Comparison of ENCODE assay signal across 1 cellular context in the genomic region with DNA sequence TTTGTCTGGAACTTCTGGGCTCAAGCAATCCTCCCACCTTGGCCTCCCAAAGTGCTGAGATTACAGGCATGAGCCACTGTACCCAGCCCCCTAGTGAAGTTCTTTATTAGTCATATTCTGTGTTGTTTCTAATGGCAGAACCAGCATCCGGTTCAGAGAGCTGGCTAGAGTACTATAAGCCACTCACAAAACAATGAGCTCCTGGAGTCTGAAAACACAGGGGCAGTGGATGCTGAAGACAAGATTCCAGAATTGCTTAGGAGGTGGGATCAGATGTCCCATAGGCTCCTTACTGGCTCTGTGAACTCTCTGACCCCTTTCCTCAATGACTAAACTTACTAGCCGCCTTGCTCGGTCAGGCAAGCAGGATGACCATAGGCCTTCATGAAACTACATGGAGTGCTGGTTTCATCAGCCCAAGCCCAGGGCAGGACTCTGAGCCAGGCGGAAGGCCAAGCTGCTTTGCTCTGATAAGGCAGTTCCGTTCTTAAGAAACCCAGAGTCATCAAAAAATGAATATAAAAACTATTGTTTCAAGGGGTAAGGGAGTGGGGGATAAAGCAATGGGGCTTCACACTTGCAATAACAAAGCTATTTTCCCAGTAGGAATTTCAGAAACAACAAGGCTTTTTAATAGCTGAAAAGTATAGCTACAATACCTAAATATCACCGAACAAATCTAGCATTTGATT.
TF ChIP-seq lines count a peak whose summit lies in the region.

No MANE protein-coding gene starts in this region.

TF ChIP-seq in K562, 482 proteins besides CTCF, POLR2A, EP300 and RAD21 (continued from another document and continues in another):
- no peak for TF ChIP-seq ZNF609 (CRISPR knock-in tag; IDR thresholded peaks at IDR 0.05; ENCODE audit: borderline replicate concordance)
- peak; percentile 63; the same call in 1 of the 2 replicates for TF ChIP-seq ZNF24 (IDR thresholded peaks at IDR 0.05)
- TF ChIP-seq CHD2 (IDR thresholded peaks at IDR 0.05; ENCODE audit: low read depth, low read length) = peak; percentile 9; the same call in 1 of the 2 replicates
- no peak for TF ChIP-seq KAT2B (IDR thresholded peaks at IDR 0.05; ENCODE audit: low read depth, low read length)
- TF ChIP-seq, protein P1, sequence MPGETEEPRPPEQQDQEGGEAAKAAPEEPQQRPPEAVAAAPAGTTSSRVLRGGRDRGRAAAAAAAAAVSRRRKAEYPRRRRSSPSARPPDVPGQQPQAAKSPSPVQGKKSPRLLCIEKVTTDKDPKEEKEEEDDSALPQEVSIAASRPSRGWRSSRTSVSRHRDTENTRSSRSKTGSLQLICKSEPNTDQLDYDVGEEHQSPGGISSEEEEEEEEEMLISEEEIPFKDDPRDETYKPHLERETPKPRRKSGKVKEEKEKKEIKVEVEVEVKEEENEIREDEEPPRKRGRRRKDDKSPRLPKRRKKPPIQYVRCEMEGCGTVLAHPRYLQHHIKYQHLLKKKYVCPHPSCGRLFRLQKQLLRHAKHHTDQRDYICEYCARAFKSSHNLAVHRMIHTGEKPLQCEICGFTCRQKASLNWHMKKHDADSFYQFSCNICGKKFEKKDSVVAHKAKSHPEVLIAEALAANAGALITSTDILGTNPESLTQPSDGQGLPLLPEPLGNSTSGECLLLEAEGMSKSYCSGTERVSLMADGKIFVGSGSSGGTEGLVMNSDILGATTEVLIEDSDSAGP (CRISPR knock-in tag; IDR thresholded peaks at IDR 0.05) = no peak
- TF ChIP-seq VEZF1 (CRISPR knock-in tag; IDR thresholded peaks at IDR 0.05) = no peak
- TF ChIP-seq RFX1 (IDR thresholded peaks at IDR 0.05) = no peak
- TF ChIP-seq NBN (IDR thresholded peaks at IDR 0.05; ENCODE audit: low read depth) = peak; percentile 79
- no peak for TF ChIP-seq RUNX1 (IDR thresholded peaks at IDR 0.05; ENCODE audit: low read depth)
- TF ChIP-seq RCOR1 (IDR thresholded peaks at IDR 0.05; ENCODE audit: borderline replicate concordance in 1 of 2, low read depth in 2 of 2, low read length in 2 of 2) = peak in 1 of 2 experiments; percentile 84; a peak in 2 of 4 replicates
- TF ChIP-seq ZBTB40 (IDR thresholded peaks at IDR 0.05) = 0 out of 2 replicates have a peak, but pooled peaks have one; percentile 15
- no peak for TF ChIP-seq ZBTB40 (CRISPR knock-in tag; IDR thresholded peaks at IDR 0.05)
- peak; percentile 79; the same call in 1 of the 2 replicates for TF ChIP-seq ZNF717 (CRISPR knock-in tag; IDR thresholded peaks at IDR 0.05)
- peak; percentile 100 for TF ChIP-seq SOX6 (IDR thresholded peaks at IDR 0.05)
- no peak for TF ChIP-seq HDAC3 (IDR thresholded peaks at IDR 0.05; ENCODE audit: borderline replicate concordance, partially characterized antibody)
- TF ChIP-seq, protein P2, sequence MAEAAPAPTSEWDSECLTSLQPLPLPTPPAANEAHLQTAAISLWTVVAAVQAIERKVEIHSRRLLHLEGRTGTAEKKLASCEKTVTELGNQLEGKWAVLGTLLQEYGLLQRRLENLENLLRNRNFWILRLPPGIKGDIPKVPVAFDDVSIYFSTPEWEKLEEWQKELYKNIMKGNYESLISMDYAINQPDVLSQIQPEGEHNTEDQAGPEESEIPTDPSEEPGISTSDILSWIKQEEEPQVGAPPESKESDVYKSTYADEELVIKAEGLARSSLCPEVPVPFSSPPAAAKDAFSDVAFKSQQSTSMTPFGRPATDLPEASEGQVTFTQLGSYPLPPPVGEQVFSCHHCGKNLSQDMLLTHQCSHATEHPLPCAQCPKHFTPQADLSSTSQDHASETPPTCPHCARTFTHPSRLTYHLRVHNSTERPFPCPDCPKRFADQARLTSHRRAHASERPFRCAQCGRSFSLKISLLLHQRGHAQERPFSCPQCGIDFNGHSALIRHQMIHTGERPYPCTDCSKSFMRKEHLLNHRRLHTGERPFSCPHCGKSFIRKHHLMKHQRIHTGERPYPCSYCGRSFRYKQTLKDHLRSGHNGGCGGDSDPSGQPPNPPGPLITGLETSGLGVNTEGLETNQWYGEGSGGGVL (CRISPR knock-in tag; IDR thresholded peaks at IDR 0.05) = peak; percentile 13; the same call in 1 of the 2 replicates
- TF ChIP-seq, protein P3, sequence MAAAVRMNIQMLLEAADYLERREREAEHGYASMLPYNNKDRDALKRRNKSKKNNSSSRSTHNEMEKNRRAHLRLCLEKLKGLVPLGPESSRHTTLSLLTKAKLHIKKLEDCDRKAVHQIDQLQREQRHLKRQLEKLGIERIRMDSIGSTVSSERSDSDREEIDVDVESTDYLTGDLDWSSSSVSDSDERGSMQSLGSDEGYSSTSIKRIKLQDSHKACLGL (CRISPR knock-in tag; IDR thresholded peaks at IDR 0.05; ENCODE audit: borderline replicate concordance, poor library complexity, severe bottlenecking) = peak; percentile 63
- TF ChIP-seq NR3C1 (CRISPR knock-in tag; IDR thresholded peaks at IDR 0.05) = no peak
- TF ChIP-seq, protein P4, sequence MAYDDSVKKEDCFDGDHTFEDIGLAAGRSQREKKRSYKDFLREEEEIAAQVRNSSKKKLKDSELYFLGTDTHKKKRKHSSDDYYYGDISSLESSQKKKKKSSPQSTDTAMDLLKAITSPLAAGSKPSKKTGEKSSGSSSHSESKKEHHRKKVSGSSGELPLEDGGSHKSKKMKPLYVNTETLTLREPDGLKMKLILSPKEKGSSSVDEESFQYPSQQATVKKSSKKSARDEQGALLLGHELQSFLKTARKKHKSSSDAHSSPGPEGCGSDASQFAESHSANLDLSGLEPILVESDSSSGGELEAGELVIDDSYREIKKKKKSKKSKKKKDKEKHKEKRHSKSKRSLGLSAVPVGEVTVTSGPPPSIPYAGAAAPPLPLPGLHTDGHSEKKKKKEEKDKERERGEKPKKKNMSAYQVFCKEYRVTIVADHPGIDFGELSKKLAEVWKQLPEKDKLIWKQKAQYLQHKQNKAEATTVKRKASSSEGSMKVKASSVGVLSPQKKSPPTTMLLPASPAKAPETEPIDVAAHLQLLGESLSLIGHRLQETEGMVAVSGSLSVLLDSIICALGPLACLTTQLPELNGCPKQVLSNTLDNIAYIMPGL (CRISPR knock-in tag; IDR thresholded peaks at IDR 0.05) = no peak
- no peak for TF ChIP-seq CBFA2T2 (conservative IDR thresholded peaks at IDR 0.05)
- no peak for TF ChIP-seq ZNF263 (CRISPR knock-in tag; IDR thresholded peaks at IDR 0.05; ENCODE audit: borderline replicate concordance)
- no peak for TF ChIP-seq SMAD2 (IDR thresholded peaks at IDR 0.05; ENCODE audit: low read depth, low read length)
- TF ChIP-seq IRF1 (CRISPR knock-in tag; IDR thresholded peaks at IDR 0.05; ENCODE audit: borderline replicate concordance) = no peak
- TF ChIP-seq, protein P5, sequence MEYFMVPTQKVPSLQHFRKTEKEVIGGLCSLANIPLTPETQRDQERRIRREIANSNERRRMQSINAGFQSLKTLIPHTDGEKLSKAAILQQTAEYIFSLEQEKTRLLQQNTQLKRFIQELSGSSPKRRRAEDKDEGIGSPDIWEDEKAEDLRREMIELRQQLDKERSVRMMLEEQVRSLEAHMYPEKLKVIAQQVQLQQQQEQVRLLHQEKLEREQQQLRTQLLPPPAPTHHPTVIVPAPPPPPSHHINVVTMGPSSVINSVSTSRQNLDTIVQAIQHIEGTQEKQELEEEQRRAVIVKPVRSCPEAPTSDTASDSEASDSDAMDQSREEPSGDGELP (CRISPR knock-in tag; IDR thresholded peaks at IDR 0.05; ENCODE audit: borderline replicate concordance) = peak; percentile 79
